8 cellular contexts compared by ENCODE assay signal in the genomic region with DNA sequence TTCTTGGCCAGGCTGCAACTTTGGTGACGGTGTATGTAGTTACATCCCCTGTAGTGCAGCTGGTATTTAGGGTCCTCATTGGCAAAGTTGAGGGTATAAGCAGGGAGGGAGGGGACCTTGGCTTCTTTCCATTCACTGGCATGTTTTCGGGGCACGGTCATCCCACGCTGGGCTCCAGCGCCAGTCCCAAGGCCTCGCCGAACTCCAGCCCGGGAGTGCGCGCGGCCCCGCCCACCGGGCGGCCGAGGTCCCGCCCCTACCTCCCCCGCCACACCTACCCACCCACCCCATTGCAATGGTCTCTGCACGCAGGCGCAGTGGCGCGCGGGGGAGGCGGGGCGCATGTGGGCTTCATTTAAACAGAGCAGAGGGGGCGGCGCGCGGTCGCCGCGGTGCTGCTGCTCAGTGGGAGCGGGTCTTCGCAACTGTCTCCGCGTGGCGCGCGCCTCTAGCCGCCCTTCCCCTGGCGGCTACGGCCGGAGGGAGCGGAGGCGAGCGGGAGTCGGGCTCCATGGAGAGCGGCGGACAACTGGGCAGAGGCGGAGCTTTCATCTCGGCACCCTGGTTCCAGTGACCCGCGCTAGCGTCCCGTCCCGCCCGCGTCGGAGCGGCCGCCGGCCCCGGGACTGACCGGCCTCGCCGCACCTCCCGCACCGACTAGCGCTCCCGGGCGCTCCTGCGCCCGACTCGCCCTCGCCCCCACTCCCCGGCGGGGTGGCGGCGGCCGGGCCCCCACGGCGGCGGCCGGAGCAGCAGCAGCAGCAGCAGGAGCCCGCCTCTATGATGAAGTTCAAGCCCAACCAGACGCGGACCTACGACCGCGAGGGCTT. TPM values are rescaled to one million over a fixed set of nuclear protein-coding genes. Genes with fewer than 3 reads are reported as not detected.
DNase-seq lines count a peak whose midpoint lies in the region; TF ChIP-seq lines count a peak whose summit lies in the region.
"Not testable (repeated sequence)": the region's sequence is repeated elsewhere in the genome, so short reads cannot be mapped to it uniquely, and the experiment has no call there.

A gene (plus strand): TSS at position 383 of the 830 bp plus-strand sequence. CDS start 398 bp downstream, at position 781.

- not testable (repeated sequence) for H4K8ac ChIP-seq in H9 (replicated peaks; ENCODE audit: insufficient read length, low read depth, low read length)

- peak within 1 kb of the TSS; percentile 63 for H2AFZ ChIP-seq in H9 (ENCODE audit: low read length)

- not testable (repeated sequence) for H2AK5ac ChIP-seq in H9 (ENCODE audit: insufficient read length, low read length)

- peak within 1 kb of the TSS; percentile 79 for H3K18ac ChIP-seq in H9 (ENCODE audit: insufficient read length, low read depth, low read length)

- peak within 1 kb of the TSS; percentile 98 to 99 for H3K4me3 Mint-ChIP-seq in H9
- H3K4me3 Mint-ChIP-seq in nephron progenitor cell, result peak within 1 kb of the TSS; percentile 100
- H3K4me3 Mint-ChIP-seq in stimulated activated naive CD8-positive, alpha-beta T cell treated with anti-CD3 and anti-CD28 coated beads, Interleukin-15, Interleukin-2, amounts not matched to agents 100 ng/mL and 50 ng/mL, for 24 hours, result peak within 1 kb of the TSS; percentile 87

- peak within 1 kb of the TSS; percentile 78 for H3K9ac ChIP-seq in H9 (ENCODE audit: extremely low read depth, insufficient read length, low read length)

- not testable (repeated sequence) for H2BK15ac ChIP-seq in H9 (ENCODE audit: low read depth, low read length)

- not testable (repeated sequence) for H3K23ac ChIP-seq in H9 (ENCODE audit: insufficient read length, low read depth, low read length)

- not testable (repeated sequence) for H3K4ac ChIP-seq in H9 (ENCODE audit: low read depth, low read length)

- not testable (repeated sequence) for H3K27me3 ChIP-seq in H9 (ENCODE audit: insufficient read depth, low read length); MG63

- not testable (repeated sequence) for H4K5ac ChIP-seq in H9 (ENCODE audit: insufficient read length, low read depth, low read length)

- H3K9me3 Mint-ChIP-seq in H9; nephron progenitor cell; stimulated activated naive CD8-positive, alpha-beta T cell treated with anti-CD3 and anti-CD28 coated beads, Interleukin-15, Interleukin-2, amounts not matched to agents 100 ng/mL and 50 ng/mL, for 24 hours: not testable (repeated sequence)

- not testable (repeated sequence) for TF ChIP-seq CTCF in H9 (conservative IDR thresholded peaks at IDR 0.05); fibroblast of pulmonary artery (IDR thresholded peaks at IDR 0.05; ENCODE audit: low read length, missing control alignments); nephron progenitor cell (IDR thresholded peaks at IDR 0.05)

- H3T11ph ChIP-seq in H9 (ENCODE audit: low read length), result not testable (repeated sequence)

- not testable (repeated sequence) for H2BK20ac ChIP-seq in H9 (ENCODE audit: low read depth, low read length, poor library complexity, severe bottlenecking)

- H3K14ac ChIP-seq in H9 (ENCODE audit: insufficient read depth, low read length), result peak within 1 kb of the TSS; percentile 94

- not testable (repeated sequence) for H4K91ac ChIP-seq in H9 (ENCODE audit: insufficient read length, low read depth, low read length)

- H2BK5ac ChIP-seq in H9 (ENCODE audit: insufficient read length, low read length), result not testable (repeated sequence)

- not testable (repeated sequence) for H3K9me3 ChIP-seq in H9 (ENCODE audit: control insufficient read depth, low read depth, low read length); MG63

- H2BK120ac ChIP-seq in H9 (ENCODE audit: low read depth, low read length, poor library complexity, severe bottlenecking), result not testable (repeated sequence)

- H4K20me1 ChIP-seq in H9 (ENCODE audit: control insufficient read depth, insufficient read depth, insufficient read length), result not testable (repeated sequence)

- H3K4me2 ChIP-seq in H9 (ENCODE audit: insufficient read depth, insufficient read length, low read length), result peak within 1 kb of the TSS; percentile 91

- H3K36me3 Mint-ChIP-seq in H9 (ENCODE audit: insufficient read depth in 1 of 3, low read depth in 3 of 3); nephron progenitor cell (ENCODE audit: low read depth): not testable (repeated sequence)
- H3K36me3 Mint-ChIP-seq in stimulated activated naive CD8-positive, alpha-beta T cell treated with anti-CD3 and anti-CD28 coated beads, Interleukin-15, Interleukin-2, amounts not matched to agents 100 ng/mL and 50 ng/mL, for 24 hours (ENCODE audit: low read depth), result peaks cover 19% of the 10 kb centered on the region

- not testable (repeated sequence) for H3K4me1 ChIP-seq in H9 (ENCODE audit: insufficient read depth, low read length)

- H3K27ac Mint-ChIP-seq in H9 (peak within 1 kb of the TSS; percentile 90 to 98 (median 97)), nephron progenitor cell (peak within 1 kb of the TSS; percentile 97)
- peak within 1 kb of the TSS; percentile 97 for H3K27ac Mint-ChIP-seq in stimulated activated naive CD8-positive, alpha-beta T cell treated with anti-CD3 and anti-CD28 coated beads, Interleukin-15, Interleukin-2, amounts not matched to agents 100 ng/mL and 50 ng/mL, for 24 hours

- H3K79me1 ChIP-seq in H9 (ENCODE audit: insufficient read depth, low read depth, low read length, poor library complexity, severe bottlenecking), result not testable (repeated sequence)

- H3K4me1 Mint-ChIP-seq in H9 (peaks cover 58 to 63% of the 10 kb centered on the region in 2 experiments), nephron progenitor cell (peaks cover 73% of the 10 kb centered on the region)
- H3K4me1 Mint-ChIP-seq in stimulated activated naive CD8-positive, alpha-beta T cell treated with anti-CD3 and anti-CD28 coated beads, Interleukin-15, Interleukin-2, amounts not matched to agents 100 ng/mL and 50 ng/mL, for 24 hours (ENCODE audit: low read depth), result peaks cover 38% of the 10 kb centered on the region

- not testable (repeated sequence) for H3K27ac ChIP-seq in H9 (ENCODE audit: insufficient read length, low read depth, low read length)

- H3K23me2 ChIP-seq in H9 (ENCODE audit: insufficient read length, low read depth, low read length, poor library complexity, severe bottlenecking), result not testable (repeated sequence)

- no CpG with 5 or more reads among the region's 89 CpGs for WGBS in H9 (ENCODE audit: extremely low coverage, insufficient read length, low lambda C conversion rate)

- DNase-seq in ELF-1 (ENCODE audit: low read depth, low spot score) (peak; percentile 94), H9 (peak; percentile 97), MG63 (peak; percentile 95), SHP77 (lab: John Stamatoyannopoulos, UW) (peak; percentile 72 to 91), fibroblast of pulmonary artery (ENCODE audit: low read depth) (peak; percentile 94), nephron progenitor cell (peak; percentile 99)
- DNase-seq in activated T-helper 9 cell treated with anti-CD3 and anti-CD28 coated beads, Interleukin-2, amount 50 U/mL, for 16 hours (ENCODE audit: low read depth), result peak; percentile 97

- H3K27me3 Mint-ChIP-seq in H9 (ENCODE audit: low read depth); nephron progenitor cell (ENCODE audit: low read depth, poor library complexity); stimulated activated naive CD8-positive, alpha-beta T cell treated with anti-CD3 and anti-CD28 coated beads, Interleukin-15, Interleukin-2, amounts not matched to agents 100 ng/mL and 50 ng/mL, for 24 hours: not testable (repeated sequence)

- peaks cover 12% of the 10 kb centered on the region for H3K36me3 ChIP-seq in MG63

- H2BK12ac ChIP-seq in H9 (ENCODE audit: insufficient read length, low read depth, low read length), result not testable (repeated sequence)

- H3K4me3 ChIP-seq in MG63, result peak within 1 kb of the TSS; percentile 95
- peak within 1 kb of the TSS; percentile 87 for H3K4me3 ChIP-seq in fibroblast of pulmonary artery (replicated peaks; ENCODE audit: low read depth, low read length)

- peaks cover 27% of the 10 kb centered on the region; the same call in 1 of the 2 replicates for H3K79me2 ChIP-seq in H9 (ENCODE audit: insufficient read depth, low read length)

- H3K56ac ChIP-seq in H9 (ENCODE audit: insufficient read length, low read depth, low read length), result not testable (repeated sequence)

RNA-seq across cellular contexts. Expression of the gene that starts here (rescaled TPM):
- total RNA-seq in H9 (2021), result 39.9 and 40.6 TPM in 2 replicates
- 45.9 and 53.3 TPM in 2 replicates for total RNA-seq in MG63 (2014; rRNA removed; shearing (Covaris generic); ENCODE audit: low replicate concordance)
